Comparison of ENCODE assay signal across 10 cellular contexts in genomic region chr12:13198921-13199320, GRCh38. TPM values are rescaled to one million over a fixed set of nuclear protein-coding genes. Genes with fewer than 3 reads are reported as not detected.
DNase-seq lines count a peak whose midpoint lies in the region; ATAC-seq and TF ChIP-seq lines count a peak whose summit lies in the region.
"Had no signal": no experiment of that assay in that cellular context is flagged by ENCODE, and none has a peak within 500 bp of the region (broad histone marks: within the 10 kb centered on the region; RNA-seq: fewer than 3 reads in every experiment).

No MANE protein-coding gene starts in this region.

- no peaks in the 10 kb centered on the region for H3K27me3 Mint-ChIP-seq in mesothelial cell of epicardium (ENCODE audit: low read depth)

- no peak for ATAC-seq in GM19452 (IDR thresholded peaks at IDR 0.05; ENCODE audit: unreplicated experiment)

- in situ Hi-C loops in transverse colon (cut with MboI; ENCODE audit: low pct_ligation_motif_present in 1 of 4, low pct_unique_long_range_greater_than_20kb in 1 of 4, low sequenced_read_pairs in 3 of 4) (no loop called here), GM13976 (cut with MboI; ENCODE audit: low sequenced_read_pairs, unreplicated experiment) (no loop called here)

- peak overlapping the region; percentile 79 to 86 for H3K27ac ChIP-seq in coronary artery
- H3K27ac ChIP-seq in transverse colon = peak overlapping the region; percentile 67 to 91 (median 86)
- peak overlapping the region in 1 of 59 donors; percentile 35 for H3K27ac ChIP-seq in dorsolateral prefrontal cortex

- H3K27me3 ChIP-seq in transverse colon = peaks cover 22% of the 10 kb centered on the region
- no peaks in the 10 kb centered on the region for H3K27me3 ChIP-seq in dorsolateral prefrontal cortex
- H3K27me3 ChIP-seq: Peyer's patch had no signal

- H3K4me1 ChIP-seq in transverse colon = peaks cover 9 to 83% (median 24%) of the 10 kb centered on the region in 4 donors

- no peaks in the 10 kb centered on the region for H3K9me3 Mint-ChIP-seq in mesothelial cell of epicardium
- H3K9me3 Mint-ChIP-seq: activated naive CD8-positive, alpha-beta T cell treated with anti-CD3 and anti-CD28 coated beads for 36 hours had no signal

- H3K36me3 ChIP-seq in transverse colon = no peaks in the 10 kb centered on the region
- H3K36me3 ChIP-seq: Peyer's patch had no signal

- H3K27ac Mint-ChIP-seq in mesothelial cell of epicardium = peak overlapping the region; percentile 21
- H3K27ac Mint-ChIP-seq: activated naive CD8-positive, alpha-beta T cell treated with anti-CD3 and anti-CD28 coated beads for 36 hours had no signal

- no peak overlapping the region for H3K4me3 Mint-ChIP-seq in mesothelial cell of epicardium
- H3K4me3 Mint-ChIP-seq: activated naive CD8-positive, alpha-beta T cell treated with anti-CD3 and anti-CD28 coated beads for 36 hours had no signal

- no peaks in the 10 kb centered on the region for H3K9me3 ChIP-seq in transverse colon
- H3K9me3 ChIP-seq: Peyer's patch had no signal

- DNase-seq in NCI-H226 (peak; percentile 67), coronary artery (ENCODE audit: low spot score) (no peak), mesothelial cell of epicardium (ENCODE audit: low spot score in 2 of 2, unreplicated experiment in 2 of 2) (no peak), transverse colon (no peak), DMS153 treated with DMSO at 0.1 percent for 48 hours (lab: John Stamatoyannopoulos, UW; ENCODE audit: unreplicated experiment) (no peak), GM13976 (ENCODE audit: low spot score) (no peak), dorsolateral prefrontal cortex (no peak)
- DNase-seq: activated naive CD8-positive, alpha-beta T cell treated with anti-CD3 and anti-CD28 coated beads for 36 hours; Peyer's patch had no signal

- TF ChIP-seq CTCF in coronary artery (IDR thresholded peaks at IDR 0.05) = no peak
- TF ChIP-seq CTCF in mesothelial cell of epicardium (IDR thresholded peaks at IDR 0.05; ENCODE audit: unreplicated experiment) = no peak
- TF ChIP-seq CTCF in transverse colon (IDR thresholded peaks at IDR 0.05) = no peak
- no peak for TF ChIP-seq CTCF in GM13976 (IDR thresholded peaks at IDR 0.05; ENCODE audit: borderline replicate concordance, control extremely low read depth, extremely low read depth, insufficient read depth, missing control alignments)
- no peak for TF ChIP-seq CTCF in dorsolateral prefrontal cortex (IDR thresholded peaks at IDR 0.05 in 54 of 56, conservative IDR thresholded peaks at IDR 0.05 in 2 of 56; ENCODE audit: low read depth in 1 of 56, partially characterized antibody in 56 of 56)

- peak overlapping the region; percentile 69 for H3K4me3 ChIP-seq in coronary artery
- H3K4me3 ChIP-seq in transverse colon = peak overlapping the region in 1 of 4 donors; percentile 63
- peak overlapping the region in 19 of 59 donors; percentile 3 to 67 (median 43) for H3K4me3 ChIP-seq in dorsolateral prefrontal cortex

- no peaks in the 10 kb centered on the region for H3K36me3 Mint-ChIP-seq in mesothelial cell of epicardium
- H3K36me3 Mint-ChIP-seq: activated naive CD8-positive, alpha-beta T cell treated with anti-CD3 and anti-CD28 coated beads for 36 hours had no signal

- H3K4me1 Mint-ChIP-seq in mesothelial cell of epicardium = peaks cover 68% of the 10 kb centered on the region

- 78% methylated on average over 1 to 7 of the region's 7 CpGs for WGBS in transverse colon (ENCODE audit: low coverage in 1 of 2), 2 donors

- no peak for TF ChIP-seq EP300 in transverse colon (IDR thresholded peaks at IDR 0.05; ENCODE audit: low read depth)

- no peak for TF ChIP-seq POLR2A in transverse colon (IDR thresholded peaks at IDR 0.05)

- intact Hi-C loops in transverse colon (cut with DNase I; ENCODE audit: low total_unique reads) (loop anchor here (5.0 kb wide), 1 partner anchor 97 kb away; the partner anchor contains the start of gene GSG1), dorsolateral prefrontal cortex (cut with DNase I) (no loop called here)

RNA-seq across cellular contexts. Expression of gene EMP1, which starts 2.4 kb away (rescaled TPM):
- 16.3 to 19.0 TPM (median 16.5 TPM) in 3 replicates for total RNA-seq in mesothelial cell of epicardium
- 100 to 1,000 TPM in 3 of 4 donors, 10 to 100 TPM in 1; 43.2 to 837 (median 738) TPM for total RNA-seq in transverse colon
- 100 to 1,000 TPM in 8 of 120 experiments, 10 to 100 TPM in 109, 1 to 10 TPM in 3; 6.7 to 201 (median 32.3) TPM for total RNA-seq in dorsolateral prefrontal cortex
